ENCODE assay signal across 9 cellular contexts in genomic region chr9:70924905-70925547, GRCh38.
DNase-seq lines count a peak whose midpoint lies in the region; ATAC-seq lines count a peak whose summit lies in the region.
"Had no signal": no experiment of that assay in that cellular context is flagged by ENCODE, and none has a peak within 500 bp of the region (broad histone marks: within the 10 kb centered on the region; RNA-seq: fewer than 3 reads in every experiment).

No MANE protein-coding gene starts in this region.

- H3K27me3 ChIP-seq in right cardiac atrium (ENCODE audit: control insufficient read depth, insufficient read depth) = no peaks in the 10 kb centered on the region

- H3K27ac Mint-ChIP-seq in immature natural killer cell = no peak overlapping the region

- no peaks in the 10 kb centered on the region for H3K4me1 ChIP-seq in right cardiac atrium (ENCODE audit: control insufficient read depth, insufficient read depth, low read length)

- H3K4me3 ChIP-seq in right cardiac atrium (ENCODE audit: low read length) (no peak overlapping the region), skeletal muscle cell (ENCODE audit: low read depth, low read length) (peak overlapping the region; percentile 17)

- 9% methylated on average over 9 of the region's 9 CpGs for WGBS in right cardiac atrium

- intact Hi-C loops in right cardiac atrium (cut with DNase I) = loop anchor here in 1 of 4 donors (5.0 to 10.0 kb wide), 2 partner anchors 288 to 320 kb away; no protein-coding TSS in a partner anchor

- no peak overlapping the region for H3K4me3 Mint-ChIP-seq in immature natural killer cell
- H3K4me3 Mint-ChIP-seq: activated T-cell treated with anti-CD3 and anti-CD28 coated beads, Interleukin-2, amount 50 U/mL, for 4 hours had no signal

- peak; percentile 90 for ATAC-seq in HG03175 (IDR thresholded peaks at IDR 0.05; ENCODE audit: unreplicated experiment)
- peak; percentile 92 to 94 for ATAC-seq in right cardiac atrium

- H3K9me3 Mint-ChIP-seq in immature natural killer cell = peaks cover 0 to 5% (median 0%) of the 10 kb centered on the region in 6 donors
- H3K9me3 Mint-ChIP-seq: activated T-cell treated with anti-CD3 and anti-CD28 coated beads, Interleukin-2, amount 50 U/mL, for 4 hours had no signal

- peaks cover 0 to 1% (median 0%) of the 10 kb centered on the region in 3 donors for H3K27me3 Mint-ChIP-seq in immature natural killer cell (ENCODE audit: low read depth in 3 of 3)

- no peaks in the 10 kb centered on the region for H3K36me3 Mint-ChIP-seq in immature natural killer cell

- peak overlapping the region; percentile 26 for H3K27ac ChIP-seq in right cardiac atrium (ENCODE audit: low read length)

- DNase-seq in DMS79 (lab: John Stamatoyannopoulos, UW) (peak; percentile 12), GM19238 (ENCODE audit: insufficient read length, low spot score) (peak; percentile 7), NCI-H2196 treated with DMSO at 0.1 percent for 48 hours (lab: John Stamatoyannopoulos, UW; ENCODE audit: unreplicated experiment) (peak; percentile 17), amniotic epithelial cell (ENCODE audit: low read depth) (peak; percentile 89), right cardiac atrium (no peak), skeletal muscle cell (ENCODE audit: low read depth) (peak; percentile 67), immature natural killer cell (no peak)
- DNase-seq: activated T-cell treated with anti-CD3 and anti-CD28 coated beads, Interleukin-2, amount 50 U/mL, for 4 hours had no signal

- no peaks in the 10 kb centered on the region for H3K4me1 Mint-ChIP-seq in immature natural killer cell

- H3K9me3 ChIP-seq in right cardiac atrium (ENCODE audit: control insufficient read depth, low read length) = no peaks in the 10 kb centered on the region

Comparison
In these comparisons a context has a peak if more than half of its experiments do, and no peak if none do; other contexts are left out.
1. DNase-seq: peak in DMS79 (single experiment), GM19238 (single experiment), NCI-H2196 treated with DMSO at 0.1 percent for 48 hours (single experiment), amniotic epithelial cell (single experiment) and skeletal muscle cell (single experiment); none in right cardiac atrium (0 of 3) and immature natural killer cell (0 of 3).